Comparison of ENCODE assay signal across 8 cellular contexts in the genomic region with DNA sequence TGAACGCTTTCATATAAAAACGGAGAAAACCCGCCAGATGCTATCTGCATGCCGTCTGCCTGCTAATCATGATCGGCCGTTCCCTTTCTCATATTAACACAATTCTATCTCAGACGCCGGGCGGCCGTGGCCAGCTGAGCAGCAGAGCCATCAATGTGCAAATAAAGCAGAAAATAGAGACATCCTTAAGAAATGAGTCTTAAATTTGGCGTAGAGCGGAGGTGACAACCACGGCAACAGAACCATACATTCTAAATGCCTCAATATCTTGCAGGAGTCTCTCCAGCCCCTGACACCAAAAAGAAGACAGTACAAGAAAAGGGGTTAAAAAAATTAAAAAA. TPM values are rescaled to one million over a fixed set of nuclear protein-coding genes. Genes with fewer than 3 reads are reported as not detected.
DNase-seq lines count a peak whose midpoint lies in the region; ATAC-seq and TF ChIP-seq lines count a peak whose summit lies in the region.

No MANE protein-coding gene starts in this region.

- TF ChIP-seq CTCF in tibial nerve (IDR thresholded peaks at IDR 0.05): no peak
- TF ChIP-seq CTCF in colonic mucosa (IDR thresholded peaks at IDR 0.05): no peak

- intact Hi-C loops in CD4-positive, alpha-beta memory T cell (cut with micrococcal nuclease): no loop called here
- intact Hi-C loops in colonic mucosa (cut with DNase I): no loop called here

- no peaks in the 10 kb centered on the region for H3K36me3 ChIP-seq in CD4-positive, alpha-beta memory T cell (ENCODE audit: insufficient read depth, low read length)
- no peaks in the 10 kb centered on the region for H3K36me3 ChIP-seq in tibial nerve
- no peaks in the 10 kb centered on the region for H3K36me3 ChIP-seq in colonic mucosa

- H3K9me3 Mint-ChIP-seq in CD4-positive, alpha-beta memory T cell: peaks cover 2 to 22% (median 12%) of the 10 kb centered on the region in 8 donors
- no peaks in the 10 kb centered on the region for H3K9me3 Mint-ChIP-seq in activated CD8-positive, alpha-beta T cell treated with anti-CD3 and anti-CD28 coated beads, Interleukin-2, amount 10 ng/mL, durations not matched to agents 7 days and 5 days (ENCODE audit: insufficient read depth)

- H3K4me1 Mint-ChIP-seq in CD4-positive, alpha-beta memory T cell: peaks cover 18 to 39% (median 27%) of the 10 kb centered on the region in 4 donors
- peaks cover 35% of the 10 kb centered on the region for H3K4me1 Mint-ChIP-seq in activated CD8-positive, alpha-beta T cell treated with anti-CD3 and anti-CD28 coated beads, Interleukin-2, amount 10 ng/mL, durations not matched to agents 7 days and 5 days (ENCODE audit: low read depth)

- H3K27me3 Mint-ChIP-seq in CD4-positive, alpha-beta memory T cell: peaks cover 38 to 47% of the 10 kb centered on the region in 2 donors
- H3K27me3 Mint-ChIP-seq in activated CD8-positive, alpha-beta T cell treated with anti-CD3 and anti-CD28 coated beads, Interleukin-2, amount 10 ng/mL, durations not matched to agents 7 days and 5 days (ENCODE audit: low read depth): peaks cover 56% of the 10 kb centered on the region

- WGBS in tibial nerve, 2 donors: 4 to 5% methylated on average over 13 of the region's 13 CpGs

- POLR2A ChIA-PET in CD4-positive, alpha-beta memory T cell (lab: Charles Lee; ENCODE audit: partially characterized antibody): no interaction called here
- POLR2A ChIA-PET in activated CD8-positive, alpha-beta T cell treated with anti-CD3 and anti-CD28 coated beads, Interleukin-2, amount 10 ng/mL, durations not matched to agents 7 days and 5 days (lab: Charles Lee): no interaction called here

- H3K9ac ChIP-seq in colonic mucosa (ENCODE audit: low read depth in 2 of 2, low read length in 2 of 2): no peak overlapping the region

- ATAC-seq in activated CD8-positive, alpha-beta T cell treated with anti-CD3 and anti-CD28 coated beads, Interleukin-2, amount 10 ng/mL, durations not matched to agents 7 days and 5 days: no peak
- ATAC-seq in GM21786 (IDR thresholded peaks at IDR 0.05; ENCODE audit: unreplicated experiment) (no peak), HG02642 (IDR thresholded peaks at IDR 0.05; ENCODE audit: poor library complexity, unreplicated experiment) (no peak)

- H3K9me3 ChIP-seq in CD4-positive, alpha-beta memory T cell (ENCODE audit: control insufficient read depth in 1 of 2, low read length in 2 of 2): no peaks in the 10 kb centered on the region
- H3K9me3 ChIP-seq in iPS-18c (ENCODE audit: control insufficient read depth, insufficient read depth, low read length) (no peaks in the 10 kb centered on the region), tibial nerve (no peaks in the 10 kb centered on the region), colonic mucosa (no peaks in the 10 kb centered on the region)

- peak overlapping the region; percentile 79 to 89 (median 86) for H3K4me3 Mint-ChIP-seq in CD4-positive, alpha-beta memory T cell
- peak overlapping the region; percentile 77 for H3K4me3 Mint-ChIP-seq in activated CD8-positive, alpha-beta T cell treated with anti-CD3 and anti-CD28 coated beads, Interleukin-2, amount 10 ng/mL, durations not matched to agents 7 days and 5 days

- peaks cover 0 to 11% of the 10 kb centered on the region in 2 donors for H3K36me3 Mint-ChIP-seq in CD4-positive, alpha-beta memory T cell
- H3K36me3 Mint-ChIP-seq in activated CD8-positive, alpha-beta T cell treated with anti-CD3 and anti-CD28 coated beads, Interleukin-2, amount 10 ng/mL, durations not matched to agents 7 days and 5 days (ENCODE audit: low read depth): peaks cover 12% of the 10 kb centered on the region

- peaks cover 40% of the 10 kb centered on the region for H3K27me3 ChIP-seq in CD4-positive, alpha-beta memory T cell (ENCODE audit: insufficient read depth, low read length)
- H3K27me3 ChIP-seq in tibial nerve (peaks cover 10 to 81% of the 10 kb centered on the region in 2 donors), colonic mucosa (peaks cover 61% of the 10 kb centered on the region)

- no peak overlapping the region for H3K27ac ChIP-seq in CD4-positive, alpha-beta memory T cell (ENCODE audit: low read depth, low read length)
- H3K27ac ChIP-seq in tibial nerve: no peak overlapping the region
- no peak overlapping the region for H3K27ac ChIP-seq in colonic mucosa

- H3K4me3 ChIP-seq in CD4-positive, alpha-beta memory T cell (ENCODE audit: low read length in 2 of 2): peak overlapping the region in 1 of 2 donors; percentile 4
- peak overlapping the region; percentile 90 for H3K4me3 ChIP-seq in Jurkat, Clone E6-1 (ENCODE audit: low read length)
- H3K4me3 ChIP-seq in iPS-18c (ENCODE audit: insufficient read depth, low read depth, low read length) (peak overlapping the region; percentile 48), tibial nerve (peak overlapping the region; percentile 16 to 72 (median 35)), colonic mucosa (no peak overlapping the region)

- CTCF ChIA-PET in CD4-positive, alpha-beta memory T cell (lab: Charles Lee; ENCODE audit: partially characterized antibody): no interaction called here
- CTCF ChIA-PET in activated CD8-positive, alpha-beta T cell treated with anti-CD3 and anti-CD28 coated beads, Interleukin-2, amount 10 ng/mL, durations not matched to agents 7 days and 5 days (lab: Charles Lee): interaction anchor here (0.6 kb wide), 1 partner anchor 118 kb away, joined by 3 read pairs; no protein-coding TSS in a partner anchor

- DNase-seq in CD4-positive, alpha-beta memory T cell: peak in 3 of 5 donors; percentile 14 to 28 (median 28)
- DNase-seq in Jurkat, Clone E6-1 (ENCODE audit: low read depth, low spot score): no peak
- DNase-seq in activated CD8-positive, alpha-beta T cell treated with anti-CD3 and anti-CD28 coated beads, Interleukin-2, amount 10 ng/mL, durations not matched to agents 7 days and 5 days: no peak
- DNase-seq in tibial nerve (ENCODE audit: low spot score in 2 of 2) (no peak), colonic mucosa (no peak)

- no peak for TF ChIP-seq POLR2A in tibial nerve (IDR thresholded peaks at IDR 0.05)

- no peak for TF ChIP-seq EP300 in tibial nerve (IDR thresholded peaks at IDR 0.05)

- peaks cover 29% of the 10 kb centered on the region for H3K4me1 ChIP-seq in CD4-positive, alpha-beta memory T cell (ENCODE audit: insufficient read depth, low read length)
- peaks cover 0 to 47% (median 19%) of the 10 kb centered on the region in 4 donors for H3K4me1 ChIP-seq in tibial nerve
- peaks cover 16% of the 10 kb centered on the region for H3K4me1 ChIP-seq in colonic mucosa

- peak overlapping the region in 5 of 7 donors; percentile 19 to 89 (median 85) for H3K27ac Mint-ChIP-seq in CD4-positive, alpha-beta memory T cell
- H3K27ac Mint-ChIP-seq in activated CD8-positive, alpha-beta T cell treated with anti-CD3 and anti-CD28 coated beads, Interleukin-2, amount 10 ng/mL, durations not matched to agents 7 days and 5 days: peak overlapping the region; percentile 53

RNA-seq across cellular contexts. Expression of a gene that starts 2.7 kb away (rescaled TPM):
- not detected for total RNA-seq in CD4-positive, alpha-beta memory T cell
- under 1 TPM in 1 of 2 donors, not detected in 1; 0.10 TPM for polyA plus RNA-seq in CD4-positive, alpha-beta memory T cell
- 14.7 TPM for polyA plus RNA-seq in Jurkat, Clone E6-1 (2012; ENCODE audit: insufficient read depth, insufficient read length)
- not detected for total RNA-seq in activated CD8-positive, alpha-beta T cell treated with anti-CD3 and anti-CD28 coated beads, Interleukin-2, amount 10 ng/mL, durations not matched to agents 7 days and 5 days
- total RNA-seq in tibial nerve (not detected), colonic mucosa (under 1 TPM; 0.11 to 0.17 TPM)

Comparison
In these comparisons a context has a peak if more than half of its experiments do, and no peak if none do; other contexts are left out.
1. DNase-seq: peak in CD4-positive, alpha-beta memory T cell (3 of 5); none in Jurkat, Clone E6-1 (single experiment), activated CD8-positive, alpha-beta T cell treated with anti-CD3 and anti-CD28 coated beads, Interleukin-2, amount 10 ng/mL, durations not matched to agents 7 days and 5 days (single experiment), tibial nerve (0 of 2) and colonic mucosa (single experiment).